In the genomic region with DNA sequence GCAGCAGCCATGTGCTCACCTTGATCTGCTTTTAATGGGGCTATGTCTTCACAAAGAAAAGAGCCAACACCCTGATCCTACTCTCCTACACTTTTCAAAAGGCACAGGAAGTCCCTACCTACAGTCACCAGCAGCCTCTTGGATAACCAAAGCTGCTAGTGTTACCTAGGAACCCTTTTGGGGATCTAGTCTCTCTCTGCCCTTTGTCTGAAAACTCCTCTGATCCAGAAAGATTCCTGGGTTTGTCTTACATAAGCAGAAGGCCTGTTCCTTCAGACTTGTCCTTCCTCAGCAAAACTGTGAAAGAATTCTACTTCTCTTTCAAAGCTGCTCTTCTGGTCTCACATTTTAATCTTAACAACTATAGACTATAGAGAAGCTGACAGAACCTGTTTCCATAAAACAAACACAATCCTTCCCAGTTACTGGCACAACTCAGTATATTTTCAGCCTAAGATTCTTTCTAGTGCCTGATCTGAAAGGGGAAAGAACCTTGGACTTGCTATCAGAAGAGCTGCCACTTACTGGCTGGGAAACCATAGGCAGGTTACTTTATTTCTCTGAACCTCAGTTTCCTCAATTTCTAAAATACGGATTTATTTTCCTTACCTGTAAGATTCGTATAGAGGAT, we compare ENCODE assay signal across 8 cellular contexts. TPM values are rescaled to one million over a fixed set of nuclear protein-coding genes. Genes with fewer than 3 reads are reported as not detected.
DNase-seq lines count a peak whose midpoint lies in the region; ATAC-seq, FAIRE-seq and TF ChIP-seq lines count a peak whose summit lies in the region.

No MANE protein-coding gene starts in this region.

- CTCF ChIA-PET in SK-N-SH (lab: Yijun Ruan, JAX): interaction anchor here (1.4 kb wide), 1 partner anchor 10 kb away, joined by 4 read pairs; no protein-coding TSS in a partner anchor
- CTCF ChIA-PET in activated CD4-positive, alpha-beta memory T cell treated with anti-CD3 and anti-CD28 coated beads for 36 hours (lab: Charles Lee): interaction anchor here (1.2 to 2.1 kb wide), 2 partner anchors 82 to 334 kb away, joined by 3 to 4 read pairs; no protein-coding TSS in a partner anchor

- POLR2A ChIA-PET in SK-N-SH (lab: Yijun Ruan, JAX): no interaction called here
- POLR2A ChIA-PET in activated CD4-positive, alpha-beta memory T cell treated with anti-CD3 and anti-CD28 coated beads for 36 hours (lab: Charles Lee): interaction anchor here (1.0 to 4.9 kb wide), 16 partner anchors 10 to 157 kb away, joined by 3 to 62 read pairs (median 6); a partner anchor contains a TSS

- H3K9me2 ChIP-seq in SK-N-SH: no peaks in the 10 kb centered on the region

- no peak for DNase-seq in SK-N-SH
- DNase-seq in activated CD4-positive, alpha-beta memory T cell treated with anti-CD3 and anti-CD28 coated beads for 36 hours: no peak
- DNase-seq in keratinocyte (ENCODE audit: low read depth, low spot score): no peak
- no peak for DNase-seq in stomach

- H3K4me2 ChIP-seq in SK-N-SH (peak overlapping the region; percentile 92; the same call in 1 of the 2 replicates), keratinocyte (ENCODE audit: control insufficient read depth, extremely low read depth, insufficient read depth, low read depth, low read length) (peak overlapping the region; percentile 95)

- TF ChIP-seq CTCF in SK-N-SH (IDR thresholded peaks at IDR 0.05) (no peak), keratinocyte (optimal IDR thresholded peaks at IDR 0.05 in 1 of 3, IDR thresholded peaks at IDR 0.05 in 1 of 3, conservative IDR thresholded peaks at IDR 0.05 in 1 of 3; ENCODE audit: extremely low read depth in 1 of 3, insufficient read depth in 2 of 3, low read length in 3 of 3) (no peak), stomach (IDR thresholded peaks at IDR 0.05) (no peak)

- H3K27me3 Mint-ChIP-seq in activated CD4-positive, alpha-beta memory T cell treated with anti-CD3 and anti-CD28 coated beads for 36 hours: no peaks in the 10 kb centered on the region

- H3K27me3 ChIP-seq in SK-N-SH (ENCODE audit: insufficient read depth): no peaks in the 10 kb centered on the region
- H3K27me3 ChIP-seq in keratinocyte (ENCODE audit: control insufficient read depth, extremely low read depth, insufficient read depth, low read length): no peaks in the 10 kb centered on the region
- no peaks in the 10 kb centered on the region for H3K27me3 ChIP-seq in stomach

- TF ChIP-seq POLR2A in stomach (IDR thresholded peaks at IDR 0.05): no peak

- 93% methylated on average over 2 of the region's 2 CpGs for WGBS in SK-N-SH (ENCODE audit: low lambda C conversion rate)
- WGBS in stomach, 5 donors: 22 to 41% (median 34%) methylated on average over 2 of the region's 2 CpGs

- H3K27ac Mint-ChIP-seq in activated CD4-positive, alpha-beta memory T cell treated with anti-CD3 and anti-CD28 coated beads for 36 hours: peak overlapping the region; percentile 95

- H3K9ac ChIP-seq in SK-N-SH: peak overlapping the region; percentile 82
- H3K9ac ChIP-seq in keratinocyte (ENCODE audit: control insufficient read depth, extremely low read depth, insufficient read depth, low read length): peak overlapping the region; percentile 96

- H3K4me1 Mint-ChIP-seq in activated CD4-positive, alpha-beta memory T cell treated with anti-CD3 and anti-CD28 coated beads for 36 hours (ENCODE audit: low read depth): peaks cover 68% of the 10 kb centered on the region

- no peak overlapping the region for H3K27ac ChIP-seq in SK-N-SH (ENCODE audit: low read depth in 2 of 2, low read length in 1 of 2)
- H3K27ac ChIP-seq in keratinocyte (ENCODE audit: control insufficient read depth, insufficient read depth, low read length): peak overlapping the region; percentile 95
- H3K27ac ChIP-seq in stomach: peak overlapping the region; percentile 91 to 97 (median 92)

- H3K4me3 ChIP-seq in SK-N-SH (ENCODE audit: low read depth in 2 of 2, low read length in 1 of 2) (no peak overlapping the region; a peak in 1 of 4 replicates), keratinocyte (ENCODE audit: control insufficient read depth in 2 of 3, extremely low read depth in 1 of 3, insufficient read depth in 2 of 3, low read depth in 1 of 3, low read length in 3 of 3) (peak overlapping the region in 2 of 3 experiments; percentile 10 to 26), stomach (peak overlapping the region in 3 of 4 donors; percentile 77 to 99 (median 85))

- peaks cover 31 to 35% of the 10 kb centered on the region in 2 experiments; a peak in 3 of 4 replicates for H3K4me1 ChIP-seq in SK-N-SH (ENCODE audit: control insufficient read depth in 1 of 2, insufficient read depth in 2 of 2, low read depth in 1 of 2, low read length in 1 of 2)
- H3K4me1 ChIP-seq in keratinocyte (ENCODE audit: control insufficient read depth, extremely low read depth, insufficient read depth, low read length): peaks cover 60% of the 10 kb centered on the region
- peaks cover 60 to 81% (median 80%) of the 10 kb centered on the region in 4 donors for H3K4me1 ChIP-seq in stomach

- no peak for TF ChIP-seq RAD21 in SK-N-SH (IDR thresholded peaks at IDR 0.05; ENCODE audit: low read length)

- H3K36me3 Mint-ChIP-seq in activated CD4-positive, alpha-beta memory T cell treated with anti-CD3 and anti-CD28 coated beads for 36 hours: peaks cover 84% of the 10 kb centered on the region

- H3K9me3 ChIP-seq in SK-N-SH: no peaks in the 10 kb centered on the region
- H3K9me3 ChIP-seq in keratinocyte (ENCODE audit: control insufficient read depth, low read depth, low read length): no peaks in the 10 kb centered on the region
- H3K9me3 ChIP-seq in stomach: no peaks in the 10 kb centered on the region

- intact Hi-C loops in activated CD4-positive, alpha-beta memory T cell treated with anti-CD3 and anti-CD28 coated beads for 36 hours (cut with micrococcal nuclease): loop anchor here (1.0 to 5.0 kb wide), 9 partner anchors 28 to 378 kb away; a partner anchor contains a TSS
- intact Hi-C loops in stomach (cut with DNase I; ENCODE audit: low total_unique reads): no loop called here

- H2AFZ ChIP-seq in SK-N-SH (ENCODE audit: low read depth): no peak overlapping the region
- H2AFZ ChIP-seq in keratinocyte (ENCODE audit: control insufficient read depth, low read length): no peak overlapping the region

- dilution Hi-C loops in keratinocyte (cut with MboI; ENCODE audit: extremely low pct_ligation_motif_present, low sequenced_read_pairs): no loop called here

- ATAC-seq in SK-N-SH treated with all-trans-retinoic acid at 6 μM for 48 hours (no peak), GM21360 (IDR thresholded peaks at IDR 0.05; ENCODE audit: unreplicated experiment) (no peak), HG03097 (IDR thresholded peaks at IDR 0.05; ENCODE audit: low FRiP score, unreplicated experiment) (no peak), GM18907 (IDR thresholded peaks at IDR 0.05; ENCODE audit: unreplicated experiment) (no peak)

- no peaks in the 10 kb centered on the region for H3K9me3 Mint-ChIP-seq in activated CD4-positive, alpha-beta memory T cell treated with anti-CD3 and anti-CD28 coated beads for 36 hours

- TF ChIP-seq EP300 in SK-N-SH (IDR thresholded peaks at IDR 0.05; ENCODE audit: borderline replicate concordance in 1 of 2, low read depth in 1 of 2, low read length in 1 of 2) (no peak), stomach (IDR thresholded peaks at IDR 0.05) (no peak)

- H3K9me1 ChIP-seq in keratinocyte (ENCODE audit: control insufficient read depth, extremely low read depth, insufficient read depth, low read length): no peaks in the 10 kb centered on the region

- peaks cover 17 to 39% of the 10 kb centered on the region in 2 experiments for H3K36me3 ChIP-seq in SK-N-SH (replicated peaks in 1 of 2; ENCODE audit: control insufficient read depth in 1 of 2, insufficient read depth in 2 of 2, low read length in 1 of 2)
- H3K36me3 ChIP-seq in keratinocyte (ENCODE audit: control insufficient read depth in 2 of 2, extremely low read depth in 1 of 2, insufficient read depth in 2 of 2, low read length in 2 of 2): peaks cover 9 to 22% of the 10 kb centered on the region in 2 experiments
- H3K36me3 ChIP-seq in stomach: peaks cover 18 to 26% (median 25%) of the 10 kb centered on the region in 4 donors

- H4K20me1 ChIP-seq in SK-N-SH (ENCODE audit: insufficient read depth) (peaks cover 35% of the 10 kb centered on the region), keratinocyte (ENCODE audit: control insufficient read depth, extremely low read depth, insufficient read depth, low read length) (peaks cover 2% of the 10 kb centered on the region)

- no peaks in the 10 kb centered on the region for H3F3A ChIP-seq in SK-N-SH (replicated peaks; ENCODE audit: insufficient read depth)

- FAIRE-seq in keratinocyte (lab: Jason Lieb, UNC): no peak

- peak overlapping the region; percentile 99 for H3K4me3 Mint-ChIP-seq in activated CD4-positive, alpha-beta memory T cell treated with anti-CD3 and anti-CD28 coated beads for 36 hours

- peaks cover 96% of the 10 kb centered on the region for H3K79me2 ChIP-seq in SK-N-SH (ENCODE audit: insufficient read depth)
- H3K79me2 ChIP-seq in keratinocyte (ENCODE audit: control insufficient read depth, insufficient read depth, low read length): peaks cover 83% of the 10 kb centered on the region

RNA-seq across cellular contexts. Expression of a gene that starts 2.9 kb away (rescaled TPM):
- polyA plus RNA-seq in SK-N-SH (2012; rRNA removed) (4.0 and 4.3 TPM in 2 replicates), keratinocyte (4.2 to 4.3 TPM (median 4.2 TPM) in 3 replicates), stomach (1 to 10 TPM; 2.6 to 3.1 (median 3.1) TPM)
- 3.9 and 4.2 TPM in 2 replicates for polyA plus RNA-seq in SK-N-SH (2012; cell fraction: cytosol; rRNA removed)
- 5.2 and 6.1 TPM in 2 replicates for polyA plus RNA-seq in SK-N-SH (2012; cell fraction: nucleus; rRNA removed)
- 10 to 100 TPM; 93.9 to 95.6 TPM for total RNA-seq in activated CD4-positive, alpha-beta memory T cell treated with anti-CD3 and anti-CD28 coated beads for 36 hours
- polyA plus RNA-seq in keratinocyte (2011; ENCODE audit: low read depth): 1.9 TPM
- 6.2 and 6.8 TPM in 2 replicates for polyA plus RNA-seq in keratinocyte (2011; cell fraction: cytosol; rRNA removed)
- 12.8 and 13.4 TPM in 2 replicates for polyA plus RNA-seq in keratinocyte (2011; cell fraction: nucleus; rRNA removed)
- 7.1 and 8.6 TPM in 2 replicates for polyA plus RNA-seq in keratinocyte (2012; ENCODE audit: low replicate concordance)
- polyA minus RNA-seq in keratinocyte: 7.6 to 23.4 TPM (median 8.8 TPM) in 3 replicates
- 4.8 TPM for polyA minus RNA-seq in keratinocyte (2011; cell fraction: cytosol; rRNA and poly(A)+ RNA removed)
- 5.9 and 9.9 TPM in 2 replicates for polyA minus RNA-seq in keratinocyte (2011; cell fraction: nucleus; rRNA and poly(A)+ RNA removed)
- 10 to 100 TPM in 2 of 5 donors, 1 to 10 TPM in 3; 1.8 to 20.0 (median 7.2) TPM for total RNA-seq in stomach

RNA-seq across cellular contexts. Expression of a gene that starts 3.1 kb away (rescaled TPM):
- polyA plus RNA-seq in SK-N-SH (2012; rRNA removed) (35.6 and 40.5 TPM in 2 replicates), keratinocyte (25.1 to 37.3 TPM (median 26.1 TPM) in 3 replicates), stomach (1 to 10 TPM; 4.9 to 8.2 (median 7.8) TPM)
- polyA plus RNA-seq in SK-N-SH (2012; cell fraction: cytosol; rRNA removed): 27.9 and 35.3 TPM in 2 replicates
- 19.0 and 25.9 TPM in 2 replicates for polyA plus RNA-seq in SK-N-SH (2012; cell fraction: nucleus; rRNA removed)
- total RNA-seq in activated CD4-positive, alpha-beta memory T cell treated with anti-CD3 and anti-CD28 coated beads for 36 hours: 10 to 100 TPM; 48.4 to 48.5 TPM
- 9.2 TPM for polyA plus RNA-seq in keratinocyte (2011; ENCODE audit: low read depth)
- 19.4 and 20.9 TPM in 2 replicates for polyA plus RNA-seq in keratinocyte (2011; cell fraction: cytosol; rRNA removed)
- 51.8 and 52.7 TPM in 2 replicates for polyA plus RNA-seq in keratinocyte (2011; cell fraction: nucleus; rRNA removed)
- 14.1 and 30.9 TPM in 2 replicates for polyA plus RNA-seq in keratinocyte (2012; ENCODE audit: low replicate concordance)
- 28.3 to 39.5 TPM (median 30.2 TPM) in 3 replicates for polyA minus RNA-seq in keratinocyte
- polyA minus RNA-seq in keratinocyte (2011; cell fraction: cytosol; rRNA and poly(A)+ RNA removed): 25.5 TPM
- polyA minus RNA-seq in keratinocyte (2011; cell fraction: nucleus; rRNA and poly(A)+ RNA removed): 48.2 and 67.5 TPM in 2 replicates
- total RNA-seq in stomach: 10 to 100 TPM in 4 of 5 donors, 1 to 10 TPM in 1; 2.3 to 33.8 (median 15.6) TPM

Comparison
In these comparisons a context has a peak if more than half of its experiments do, and no peak if none do; other contexts are left out.
1. H3K27ac ChIP-seq: peak in keratinocyte (single experiment) and stomach (5 of 5); none in SK-N-SH (0 of 2).
2. H3K4me3 ChIP-seq: peak in keratinocyte (2 of 3) and stomach (3 of 4); none in SK-N-SH (0 of 2).